In the genomic region with DNA sequence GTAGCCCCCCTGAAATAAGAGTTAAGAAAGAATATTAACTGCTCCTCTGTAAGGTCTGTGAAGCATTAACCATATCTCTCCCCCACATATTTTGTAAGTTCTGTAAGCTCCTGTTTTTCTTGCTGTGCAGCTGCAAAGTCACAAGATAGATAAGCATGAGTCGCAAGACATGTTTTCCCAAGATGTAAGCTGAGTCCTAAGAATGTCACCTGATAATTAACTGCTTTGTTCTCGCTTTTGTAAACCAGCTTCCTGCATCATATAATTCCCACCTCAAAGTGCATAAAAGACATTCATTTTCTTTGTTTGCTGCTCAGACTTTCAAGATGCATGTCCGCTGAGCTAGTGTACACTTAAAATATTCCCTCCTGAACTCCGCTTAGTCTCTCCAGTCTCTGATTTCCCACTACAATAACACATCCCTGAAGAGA, we compare ENCODE assay signal across 31 cellular contexts. TPM values are rescaled to one million over a fixed set of nuclear protein-coding genes. Genes with fewer than 3 reads are reported as not detected.
DNase-seq lines count a peak whose midpoint lies in the region; ATAC-seq, FAIRE-seq and TF ChIP-seq lines count a peak whose summit lies in the region.
"Had no signal": no experiment of that assay in that cellular context is flagged by ENCODE, and none has a peak within 500 bp of the region (broad histone marks: within the 10 kb centered on the region; RNA-seq: fewer than 3 reads in every experiment).

No MANE protein-coding gene starts in this region.

- H3K36me3 Mint-ChIP-seq in CD8-positive, alpha-beta memory T cell: peaks cover 0 to 2% (median 0%) of the 10 kb centered on the region in 3 donors
- H3K36me3 Mint-ChIP-seq in T-cell: no peaks in the 10 kb centered on the region
- H3K36me3 Mint-ChIP-seq: activated naive CD8-positive, alpha-beta T cell treated with anti-CD3 and anti-CD28 coated beads, Interleukin-2, amount 10 ng/mL, durations not matched to agents 7 days and 5 days; memory B cell had no signal

- no peak overlapping the region for H2AFZ ChIP-seq in endothelial cell of umbilical vein (ENCODE audit: low read depth, low read length)

- no peaks in the 10 kb centered on the region for H4K20me1 ChIP-seq in endothelial cell of umbilical vein (replicated peaks; ENCODE audit: control insufficient read depth, extremely low read depth, insufficient read depth, low read length)

- H3K9me3 Mint-ChIP-seq in CD8-positive, alpha-beta memory T cell: peaks cover 0 to 2% (median 0%) of the 10 kb centered on the region in 5 donors
- no peaks in the 10 kb centered on the region for H3K9me3 Mint-ChIP-seq in T-cell
- H3K9me3 Mint-ChIP-seq: activated CD4-positive, alpha-beta T cell treated with anti-CD3 and anti-CD28 coated beads, Interleukin-2, amount 10 ng/mL, durations not matched to agents 7 days and 5 days; effector memory CD8-positive, alpha-beta T cell; memory B cell; nephron; stimulated activated naive CD8-positive, alpha-beta T cell treated with anti-CD3 and anti-CD28 coated beads, Interleukin-15, amount 100 ng/mL, for 72 hours had no signal

- H3K79me2 ChIP-seq in endothelial cell of umbilical vein (ENCODE audit: control insufficient read depth, insufficient read depth, low read length): no peaks in the 10 kb centered on the region

- DNase-seq in CD8-positive, alpha-beta memory T cell: no peak
- DNase-seq in OCI-M2 (lab: John Stamatoyannopoulos, UW; ENCODE audit: unreplicated experiment) (peak; percentile 19), endothelial cell of umbilical vein (ENCODE audit: low read depth, low spot score) (peak; percentile 3), kidney epithelial cell (ENCODE audit: low read depth) (peak; percentile 45), GM10248 (ENCODE audit: extremely low spot score) (no peak), T-cell (no peak)
- DNase-seq in activated naive CD4-positive, alpha-beta T cell (lab: John Stamatoyannopoulos, UW): no peak
- DNase-seq in activated effector memory CD4-positive, alpha-beta T cell treated with Interleukin-2 at 50 U/mL for 16 hours: no peak
- DNase-seq: activated B cell treated with CpG ODN at 0.5 μM for 24 hours; activated CD4-positive, alpha-beta T cell treated with anti-CD3 and anti-CD28 coated beads, Interleukin-2, amount 10 ng/mL, durations not matched to agents 7 days and 5 days; activated gamma-delta T cell; activated naive CD8-positive, alpha-beta T cell treated with anti-CD3 and anti-CD28 coated beads, Interleukin-2, amount 10 ng/mL, durations not matched to agents 7 days and 5 days; activated T-cell treated with anti-CD3 and anti-CD28 coated beads, Interleukin-2, amount 50 U/mL, for 1 hour; central memory CD4-positive, alpha-beta T cell; DND-41; effector memory CD8-positive, alpha-beta T cell; esophagus squamous epithelium; hippocampal formation; Kasumi-1; stimulated activated CD4-positive, alpha-beta T cell treated with anti-CD3 and anti-CD28 coated beads, Interleukin-1b, Interleukin-23, amount 100 ng/mL, for 48 hours; stimulated activated naive CD8-positive, alpha-beta T cell treated with anti-CD3 and anti-CD28 coated beads, Interleukin-15, amount 100 ng/mL, for 72 hours; T-helper 1 cell; thyroid gland had no signal

- BruUV-seq in endothelial cell of umbilical vein (replicated peaks; lab: Mats Ljungman, UMichigan): no TSS peak

- H3K4me1 Mint-ChIP-seq in CD8-positive, alpha-beta memory T cell: peaks cover 4 to 7% (median 6%) of the 10 kb centered on the region in 3 donors
- peaks cover 0 to 5% (median 4%) of the 10 kb centered on the region in 3 donors for H3K4me1 Mint-ChIP-seq in T-cell
- H3K4me1 Mint-ChIP-seq: nephron had no signal

- CTCF ChIA-PET in CD8-positive, alpha-beta memory T cell (lab: Charles Lee): interaction anchor here (0.8 to 1.5 kb wide), 3 partner anchors 8 to 343 kb away, joined by 3 to 7 read pairs (median 5); no protein-coding TSS in a partner anchor
- CTCF ChIA-PET in endothelial cell of umbilical vein (lab: Charles Lee): interaction anchor here (0.6 to 1.4 kb wide), 4 partner anchors 230 to 622 kb away, joined by 3 to 4 read pairs (median 4); no protein-coding TSS in a partner anchor
- CTCF ChIA-PET in GM10248 (lab: Yijun Ruan, JAX): interaction anchor here (1.0 to 3.2 kb wide), 2 partner anchors 11 to 343 kb away, joined by 3 to 9 read pairs; no protein-coding TSS in a partner anchor
- CTCF ChIA-PET in T-cell (lab: Charles Lee): interaction anchor here in 1 of 2 donors (0.6 kb wide), 1 partner anchor 535 kb away, joined by 3 read pairs; no protein-coding TSS in a partner anchor

- H3K9ac ChIP-seq in endothelial cell of umbilical vein (replicated peaks; ENCODE audit: extremely low read depth, insufficient read depth, low read length): no peak overlapping the region

- no peaks in the 10 kb centered on the region for H3K4me1 ChIP-seq in CD8-positive, alpha-beta memory T cell (ENCODE audit: insufficient read depth, low read length)
- H3K4me1 ChIP-seq in endothelial cell of umbilical vein (ENCODE audit: control insufficient read depth, extremely low read depth, insufficient read depth, low read length): no peaks in the 10 kb centered on the region
- H3K4me1 ChIP-seq: thyroid gland, vagina had no signal

- H3K4me2 ChIP-seq in endothelial cell of umbilical vein (ENCODE audit: insufficient read depth, low read length): no peak overlapping the region
- H3K4me2 ChIP-seq: smooth muscle cell had no signal

- no peaks in the 10 kb centered on the region for H3K36me3 ChIP-seq in CD8-positive, alpha-beta memory T cell (ENCODE audit: insufficient read depth, low read length)
- H3K36me3 ChIP-seq in endothelial cell of umbilical vein (ENCODE audit: control insufficient read depth in 2 of 2, extremely low read depth in 1 of 2, insufficient read depth in 2 of 2, low read length in 2 of 2): no peaks in the 10 kb centered on the region
- H3K36me3 ChIP-seq in kidney epithelial cell (ENCODE audit: control insufficient read depth, insufficient read depth, low read length): no peaks in the 10 kb centered on the region
- H3K36me3 ChIP-seq: esophagus squamous epithelium, thyroid gland, vagina had no signal

- H3K4me3 Mint-ChIP-seq in CD8-positive, alpha-beta memory T cell: no peak overlapping the region
- no peak overlapping the region for H3K4me3 Mint-ChIP-seq in T-cell
- H3K4me3 Mint-ChIP-seq: activated B cell treated with CpG ODN at 0.5 μM for 24 hours; activated CD4-positive, alpha-beta T cell treated with anti-CD3 and anti-CD28 coated beads, Interleukin-2, amount 10 ng/mL, durations not matched to agents 7 days and 5 days; activated naive CD8-positive, alpha-beta T cell treated with anti-CD3 and anti-CD28 coated beads, Interleukin-2, amount 10 ng/mL, durations not matched to agents 7 days and 5 days; effector memory CD8-positive, alpha-beta T cell; memory B cell; nephron; stimulated activated naive CD8-positive, alpha-beta T cell treated with anti-CD3 and anti-CD28 coated beads, Interleukin-15, amount 100 ng/mL, for 72 hours had no signal

- H3K27ac Mint-ChIP-seq in CD8-positive, alpha-beta memory T cell: no peak overlapping the region
- H3K27ac Mint-ChIP-seq in T-cell: no peak overlapping the region
- H3K27ac Mint-ChIP-seq: activated B cell treated with CpG ODN at 0.5 μM for 24 hours; activated CD4-positive, alpha-beta T cell treated with anti-CD3 and anti-CD28 coated beads, Interleukin-2, amount 10 ng/mL, durations not matched to agents 7 days and 5 days; activated naive CD8-positive, alpha-beta T cell treated with anti-CD3 and anti-CD28 coated beads, Interleukin-2, amount 10 ng/mL, durations not matched to agents 7 days and 5 days; effector memory CD8-positive, alpha-beta T cell; memory B cell had no signal

- H3K9me3 ChIP-seq in CD8-positive, alpha-beta memory T cell (ENCODE audit: low read length): no peaks in the 10 kb centered on the region
- no peaks in the 10 kb centered on the region for H3K9me3 ChIP-seq in endothelial cell of umbilical vein (replicated peaks; ENCODE audit: control insufficient read depth, insufficient read depth, low read length)
- H3K9me3 ChIP-seq: esophagus squamous epithelium, thyroid gland, vagina had no signal

- no peak for TF ChIP-seq POLR2A in endothelial cell of umbilical vein (IDR thresholded peaks at IDR 0.05; ENCODE audit: low read depth, low read length)

- dilution Hi-C loops in endothelial cell of umbilical vein (cut with MboI; ENCODE audit: extremely low pct_ligation_motif_present, low sequenced_read_pairs): no loop called here

- POLR2A ChIA-PET in CD8-positive, alpha-beta memory T cell (lab: Charles Lee): no interaction called here
- POLR2A ChIA-PET in endothelial cell of umbilical vein (lab: Charles Lee) (no interaction called here), GM10248 (lab: Yijun Ruan, JAX) (no interaction called here), T-cell (lab: Charles Lee) (no interaction called here)

- peaks cover 4 to 6% of the 10 kb centered on the region in 2 donors for H3K27me3 Mint-ChIP-seq in CD8-positive, alpha-beta memory T cell
- H3K27me3 Mint-ChIP-seq in T-cell: no peaks in the 10 kb centered on the region
- H3K27me3 Mint-ChIP-seq: effector memory CD8-positive, alpha-beta T cell; stimulated activated naive CD8-positive, alpha-beta T cell treated with anti-CD3 and anti-CD28 coated beads, Interleukin-15, amount 100 ng/mL, for 72 hours had no signal

- H3K27me3 ChIP-seq in CD8-positive, alpha-beta memory T cell (ENCODE audit: insufficient read depth, low read length, poor library complexity, severe bottlenecking): no peaks in the 10 kb centered on the region
- H3K27me3 ChIP-seq in endothelial cell of umbilical vein (ENCODE audit: control insufficient read depth in 2 of 2, insufficient read depth in 2 of 2, low read length in 2 of 2) (peaks cover 0 to 3% of the 10 kb centered on the region in 2 experiments), kidney epithelial cell (ENCODE audit: control insufficient read depth, insufficient read depth, low read length) (no peaks in the 10 kb centered on the region)
- H3K27me3 ChIP-seq: esophagus squamous epithelium, thyroid gland, vagina had no signal

- TF ChIP-seq CTCF in endothelial cell of umbilical vein (IDR thresholded peaks at IDR 0.05; ENCODE audit: extremely low read depth in 1 of 2, insufficient read depth in 1 of 2, low read depth in 1 of 2, low read length in 2 of 2) (no peak), kidney epithelial cell (IDR thresholded peaks at IDR 0.05; ENCODE audit: insufficient read depth, low read length, poor library complexity, severe bottlenecking) (no peak), GM10248 (IDR thresholded peaks at IDR 0.05; ENCODE audit: control extremely low read depth, extremely low read depth, low read depth, missing control alignments) (no peak)

- peak overlapping the region; percentile 49 for H3K27ac ChIP-seq in CD8-positive, alpha-beta memory T cell (ENCODE audit: low read depth, low read length)
- H3K27ac ChIP-seq in endothelial cell of umbilical vein (ENCODE audit: insufficient read depth, low read depth, low read length): no peak overlapping the region
- H3K27ac ChIP-seq: esophagus squamous epithelium, RWPE1, thyroid gland, vagina had no signal

- no peak overlapping the region for H3K4me3 ChIP-seq in CD8-positive, alpha-beta memory T cell (ENCODE audit: low read length)
- H3K4me3 ChIP-seq in endothelial cell of umbilical vein (replicated peaks in 1 of 3; ENCODE audit: insufficient read depth in 1 of 3, low read depth in 1 of 3, low read length in 3 of 3) (no peak overlapping the region), kidney epithelial cell (ENCODE audit: low read depth, low read length) (no peak overlapping the region)
- H3K4me3 ChIP-seq: esophagus squamous epithelium, smooth muscle cell, thyroid gland, vagina had no signal

- no peak for ATAC-seq in T-cell (replicated peaks in 1 of 4)
- ATAC-seq: effector memory CD8-positive, alpha-beta T cell; left lobe of liver; stimulated activated naive CD8-positive, alpha-beta T cell treated with anti-CD3 and anti-CD28 coated beads, Interleukin-15, amount 100 ng/mL, for 72 hours had no signal

- intact Hi-C loops in endothelial cell of umbilical vein (cut with micrococcal nuclease): no loop called here

- no peak for FAIRE-seq in endothelial cell of umbilical vein (lab: Jason Lieb, UNC)
- FAIRE-seq: A204.1, H54 had no signal

- H3K9me1 ChIP-seq in endothelial cell of umbilical vein (replicated peaks; ENCODE audit: control insufficient read depth, extremely low read depth, insufficient read depth, low read length): no peaks in the 10 kb centered on the region

RNA-seq across cellular contexts. Expression of gene PHC1, which starts 27.0 kb away (rescaled TPM):
- 10 to 100 TPM; 18.5 to 19.5 TPM for total RNA-seq in CD8-positive, alpha-beta memory T cell
- 21.0 TPM for polyA plus RNA-seq in CD8-positive, alpha-beta memory T cell
- 31.9 and 37.3 TPM in 2 replicates for total RNA-seq in endothelial cell of umbilical vein
- 66.3 and 84.3 TPM in 2 replicates for polyA plus RNA-seq in endothelial cell of umbilical vein
- polyA plus RNA-seq in endothelial cell of umbilical vein (2011; cell fraction: cytosol; rRNA removed): 30.2 and 33.3 TPM in 2 replicates
- 188 and 215 TPM in 2 replicates for polyA plus RNA-seq in endothelial cell of umbilical vein (2011; cell fraction: nucleus; rRNA removed)
- 17.8 and 20.8 TPM in 2 replicates for polyA plus RNA-seq in endothelial cell of umbilical vein (2012)
- polyA minus RNA-seq in endothelial cell of umbilical vein: 40.3 and 43.8 TPM in 2 replicates
- 7.9 TPM for polyA minus RNA-seq in endothelial cell of umbilical vein (2011; cell fraction: cytosol; rRNA and poly(A)+ RNA removed)
- polyA minus RNA-seq in endothelial cell of umbilical vein (2011; cell fraction: nucleus; rRNA and poly(A)+ RNA removed): 22.9 and 31.4 TPM in 2 replicates
- 67.8 and 76.7 TPM in 2 replicates for total RNA-seq in kidney epithelial cell
- total RNA-seq in T-cell: 10 to 100 TPM; 38.6 to 54.6 (median 42.9) TPM

Comparison
In these comparisons a context has a peak if more than half of its experiments do, and no peak if none do; other contexts are left out.
1. DNase-seq: peak in OCI-M2 (single experiment), endothelial cell of umbilical vein (single experiment) and kidney epithelial cell (single experiment); none in CD8-positive, alpha-beta memory T cell (0 of 5), activated naive CD4-positive, alpha-beta T cell (0 of 4), activated effector memory CD4-positive, alpha-beta T cell treated with Interleukin-2 at 50 U/mL for 16 hours (single experiment), GM10248 (single experiment) and T-cell (0 of 34).